Comparison of ENCODE assay signal across 9 cellular contexts in genomic region chr5:39100851-39101396, GRCh38. TPM values are rescaled to one million over a fixed set of nuclear protein-coding genes. Genes with fewer than 3 reads are reported as not detected.
DNase-seq lines count a peak whose midpoint lies in the region; ATAC-seq, FAIRE-seq and TF ChIP-seq lines count a peak whose summit lies in the region.
"Had no signal": no experiment of that assay in that cellular context is flagged by ENCODE, and none has a peak within 500 bp of the region (broad histone marks: within the 10 kb centered on the region; RNA-seq: fewer than 3 reads in every experiment).

No MANE protein-coding gene starts in this region.

- CTCF ChIA-PET in Calu3 (lab: Charles Lee): interaction anchor here (1.7 to 1.8 kb wide), 2 partner anchors 20 to 21 kb away, joined by 5 to 10 read pairs; no protein-coding TSS in a partner anchor
- CTCF ChIA-PET in K562 (lab: Yijun Ruan, JAX; ENCODE audit: low intra/inter-chr PET ratio): no interaction called here

- peak overlapping the region; percentile 60 for H2AFZ ChIP-seq in K562 (ENCODE audit: low read depth, low read length)

- peaks cover 55% of the 10 kb centered on the region for H3K4me1 Mint-ChIP-seq in Calu3 (ENCODE audit: low read depth, unreplicated experiment)
- no peaks in the 10 kb centered on the region for H3K4me1 Mint-ChIP-seq in stimulated activated naive B cell treated with anti-CD40 and anti-IgM and Interleukin-4, amounts not matched to agents 10 μg/mL and 1 μg/mL and 100 μg/mL, for 72 hours

- in situ Hi-C loops in K562 (cut with MboI): no loop called here

- H3K4me1 ChIP-seq in K562 (replicated peaks in 1 of 2; ENCODE audit: control insufficient read depth in 2 of 2, insufficient read depth in 2 of 2, low read length in 2 of 2) (peaks cover 10 to 28% of the 10 kb centered on the region in 2 experiments), mesodermal cell (ENCODE audit: control insufficient read depth, insufficient read depth, low read length, poor library complexity, severe bottlenecking) (peaks cover 23% of the 10 kb centered on the region)

- no peaks in the 10 kb centered on the region for H3K79me2 ChIP-seq in K562 (ENCODE audit: control insufficient read depth, insufficient read depth, low read length)

- H3K9me3 ChIP-seq in K562 (replicated peaks; ENCODE audit: control insufficient read depth, insufficient read depth, low read depth, low read length): no peaks in the 10 kb centered on the region
- H3K9me3 ChIP-seq in mesodermal cell (ENCODE audit: control insufficient read depth, low read length): no peaks in the 10 kb centered on the region

- H3K27ac ChIP-seq in K562 (ENCODE audit: extremely low read depth, low read depth, low read length): peak overlapping the region; percentile 27; the same call in 1 of the 3 replicates
- peak overlapping the region; percentile 68 for H3K27ac ChIP-seq in mesodermal cell (ENCODE audit: low read depth, low read length, severe bottlenecking)

- POLR2A ChIA-PET in K562 (lab: Yijun Ruan, JAX): interaction anchor here (1.1 to 1.3 kb wide), 2 partner anchors 9 to 17 kb away, joined by 5 read pairs; no protein-coding TSS in a partner anchor

- FAIRE-seq in K562 (lab: Jason Lieb, UNC): no peak

- no peaks in the 10 kb centered on the region for H3K36me3 Mint-ChIP-seq in Calu3 (ENCODE audit: insufficient read depth, unreplicated experiment)
- no peaks in the 10 kb centered on the region for H3K36me3 Mint-ChIP-seq in stimulated activated naive B cell treated with anti-CD40 and anti-IgM and Interleukin-4, amounts not matched to agents 10 μg/mL and 1 μg/mL and 100 μg/mL, for 72 hours

- TF ChIP-seq RAD21 in K562 (CRISPR knock-in tag; conservative IDR thresholded peaks at IDR 0.05 in 1 of 2, IDR thresholded peaks at IDR 0.05 in 1 of 2): no peak

- TF ChIP-seq CTCF in Calu3 (IDR thresholded peaks at IDR 0.05; ENCODE audit: unreplicated experiment) (no peak), K562 (IDR thresholded peaks at IDR 0.05 in 2 of 3, conservative IDR thresholded peaks at IDR 0.05 in 1 of 3; ENCODE audit: insufficient read depth in 2 of 3, low read depth in 1 of 3, low read length in 3 of 3) (no peak), GM20000 (IDR thresholded peaks at IDR 0.05; ENCODE audit: extremely low read depth, missing control alignments) (no peak)

- no peak overlapping the region for H3K9ac ChIP-seq in K562 (ENCODE audit: insufficient read depth in 1 of 2, low read depth in 2 of 2, low read length in 2 of 2)

- WGBS in K562 (ENCODE audit: insufficient coverage, low coverage, missing lambda C conversion rate): 48% methylated on average over 7 of the region's 7 CpGs
- 70 to 91% methylated on average over 2 to 4 of the region's 7 CpGs for whole genome bisulfite sequencing in mesodermal cell (ENCODE audit: insufficient coverage in 2 of 2), 2 experiments

- H3K4me3 Mint-ChIP-seq in Calu3 (ENCODE audit: low read depth, unreplicated experiment): no peak overlapping the region
- H3K4me3 Mint-ChIP-seq in stimulated activated naive B cell treated with anti-CD40 and anti-IgM and Interleukin-4, amounts not matched to agents 10 μg/mL and 1 μg/mL and 100 μg/mL, for 72 hours: no peak overlapping the region

- no peaks in the 10 kb centered on the region for H3K9me3 Mint-ChIP-seq in Calu3 (ENCODE audit: low read depth, unreplicated experiment)
- no peaks in the 10 kb centered on the region for H3K9me3 Mint-ChIP-seq in stimulated activated naive B cell treated with anti-CD40 and anti-IgM and Interleukin-4, amounts not matched to agents 10 μg/mL and 1 μg/mL and 100 μg/mL, for 72 hours

- H3K27ac Mint-ChIP-seq in Calu3 (ENCODE audit: unreplicated experiment): peak overlapping the region; percentile 33
- H3K27ac Mint-ChIP-seq in stimulated activated naive B cell treated with anti-CD40 and anti-IgM and Interleukin-4, amounts not matched to agents 10 μg/mL and 1 μg/mL and 100 μg/mL, for 72 hours: no peak overlapping the region

- H3K27me3 ChIP-seq in K562 (ENCODE audit: control insufficient read depth in 2 of 2, insufficient read depth in 2 of 2, low read length in 2 of 2): no peaks in the 10 kb centered on the region

- H3K9me1 ChIP-seq in K562 (ENCODE audit: control insufficient read depth, insufficient read depth, low read length): no peaks in the 10 kb centered on the region

- no peak; the same call in 1 of the 2 replicates for TF ChIP-seq EP300 in K562 (IDR thresholded peaks at IDR 0.05; ENCODE audit: low read length)

- H3K4me2 ChIP-seq in K562 (ENCODE audit: insufficient read depth, low read length): no peak overlapping the region

- TF ChIP-seq POLR2A in K562 (conservative IDR thresholded peaks at IDR 0.05): no peak

- no peaks in the 10 kb centered on the region for H3K27me3 Mint-ChIP-seq in Calu3 (ENCODE audit: unreplicated experiment)
- peaks cover 0 to 5% of the 10 kb centered on the region in 2 donors for H3K27me3 Mint-ChIP-seq in stimulated activated naive B cell treated with anti-CD40 and anti-IgM and Interleukin-4, amounts not matched to agents 10 μg/mL and 1 μg/mL and 100 μg/mL, for 72 hours

- intact Hi-C loops in Calu3 (cut with micrococcal nuclease; ENCODE audit: unreplicated experiment): loop anchor here (2.0 to 10.0 kb wide), 2 partner anchors 24 to 96 kb away; no protein-coding TSS in a partner anchor
- intact Hi-C loops in K562 (cut with micrococcal nuclease): no loop called here

- no peaks in the 10 kb centered on the region for H4K20me1 ChIP-seq in K562 (replicated peaks; ENCODE audit: control insufficient read depth, insufficient read depth, low read length)

- H3K4me3 ChIP-seq in K562 (no peak overlapping the region), mesodermal cell (ENCODE audit: extremely low read depth, insufficient read depth, low read length, poor library complexity, severe bottlenecking) (no peak overlapping the region)

- ATAC-seq in K562: peak; percentile 24
- no peak for ATAC-seq in stimulated activated naive B cell treated with anti-CD40 and anti-IgM and Interleukin-4, amounts not matched to agents 10 μg/mL and 1 μg/mL and 100 μg/mL, for 72 hours (replicated peaks)

- DNase-seq in Calu3 (peak; percentile 65), MV-4-11 (lab: John Stamatoyannopoulos, UW) (peak; percentile 22), K562 (ENCODE audit: extremely low read depth in 1 of 4, low spot score in 3 of 4) (no peak), GM20000 (ENCODE audit: low spot score) (no peak)
- DNase-seq in activated CD4-positive, CD25-positive, alpha-beta regulatory T cell treated with anti-CD3 and anti-CD28 coated beads, Interleukin-2, amount 50 U/mL, for 72 hours: no peak
- DNase-seq in activated CD8-positive, alpha-beta memory T cell treated with anti-CD3 and anti-CD28 coated beads, Interleukin-2, amount 50 U/mL, for 48 hours: no peak
- no peak for DNase-seq in stimulated activated naive B cell treated with anti-CD40 and anti-IgM and Interleukin-4, amounts not matched to agents 10 μg/mL and 1 μg/mL and 100 μg/mL, for 72 hours
- DNase-seq: hippocampal formation had no signal

- H3K36me3 ChIP-seq in K562 (ENCODE audit: control insufficient read depth, insufficient read depth, low read length): no peaks in the 10 kb centered on the region
- H3K36me3 ChIP-seq in mesodermal cell (ENCODE audit: control insufficient read depth, insufficient read depth, low read length): no peaks in the 10 kb centered on the region

- BruUV-seq in Calu3 (replicated peaks; lab: Mats Ljungman, UMichigan) (no TSS peak), K562 (replicated peaks; lab: Mats Ljungman, UMichigan) (no TSS peak)

TF ChIP-seq in K562, 482 proteins besides CTCF, POLR2A, EP300 and RAD21 (continues in another document):
- TF ChIP-seq L3MBTL2 (IDR thresholded peaks at IDR 0.05) (0 out of 2 replicates have a peak, but pooled peaks have one; percentile 37), CBX2 (IDR thresholded peaks at IDR 0.05; ENCODE audit: insufficient read depth, low read length, poor library complexity, severe bottlenecking) (no peak), BACH1 (tag; IDR thresholded peaks at IDR 0.05) (0 out of 2 replicates have a peak, but pooled peaks have one; percentile 64), GABPA (tag; conservative IDR thresholded peaks at IDR 0.05; ENCODE audit: low read depth) (peak; percentile 48), PCBP2 (IDR thresholded peaks at IDR 0.05; ENCODE audit: low read depth, low read length, poor library complexity, severe bottlenecking) (no peak), PTBP1 (IDR thresholded peaks at IDR 0.05; ENCODE audit: low read depth, low read length) (no peak), PRMT5 (CRISPR knock-in tag; IDR thresholded peaks at IDR 0.05) (no peak), MAFG (tag; conservative IDR thresholded peaks at IDR 0.05) (0 out of 2 replicates have a peak, but pooled peaks have one; percentile 10), ZNF717 (CRISPR knock-in tag; IDR thresholded peaks at IDR 0.05) (no peak), ZNF766 (CRISPR knock-in tag; conservative IDR thresholded peaks at IDR 0.05) (0 out of 2 replicates have a peak, but pooled peaks have one; percentile 40), RHOXF2B (CRISPR knock-in tag; conservative IDR thresholded peaks at IDR 0.05) (no peak)

RNA-seq across cellular contexts. Expression of gene RICTOR, which starts 26.7 kb away (rescaled TPM):
- total RNA-seq in Calu3 (2022) (41.1 and 47.1 TPM in 2 replicates), K562 (2014; rRNA removed) (18.1 and 22.6 TPM in 2 replicates), K562 (2014; rRNA removed; fragmentation: Illumina TruSeq; extraction: Trizol) (37.6 and 47.4 TPM in 2 replicates), K562 (2015; rRNA removed; fragmentation: Illumina TruSeq; extraction: Trizol) (32.3 and 35.2 TPM in 2 replicates), K562 (2021) (41.0 and 43.2 TPM in 2 replicates)
- total RNA-seq in K562 (2011; cell fraction: chromatin; rRNA removed; ENCODE audit: low replicate concordance): 131 and 332 TPM in 2 replicates
- total RNA-seq in K562 (2011; cell fraction: nucleolus; rRNA removed): 38.0 and 56.7 TPM in 2 replicates
- total RNA-seq in K562 (2011; cell fraction: nucleoplasm; rRNA removed): 86.9 and 126 TPM in 2 replicates
- polyA plus RNA-seq in K562 (2011; rRNA removed) (31.7 and 46.6 TPM in 2 replicates), K562 (2014; fragmentation: Illumina TruSeq; extraction: Trizol) (18.8 and 19.7 TPM in 2 replicates), K562 (2014; fragmentation: Nextera tagmentation; extraction: Ambion mirVana) (10 to 100 TPM; 13.9 to 15.9 TPM), K562 (2014; rRNA removed) (14.2 and 17.0 TPM in 2 replicates)
- 9.1 and 16.2 TPM in 2 replicates for polyA plus RNA-seq in K562 (2011; cell fraction: cytosol; rRNA removed)
- polyA plus RNA-seq in K562 (2011; cell fraction: nucleus; rRNA removed): 58.1 and 62.5 TPM in 2 replicates
- 11.7 and 13.1 TPM in 2 replicates for polyA plus RNA-seq in K562 (2012)
- 205 and 242 TPM in 2 replicates for polyA minus RNA-seq in K562 (2011; rRNA and poly(A)+ RNA removed)
- 41.3 and 55.6 TPM in 2 replicates for polyA minus RNA-seq in K562 (2011; cell fraction: cytosol; rRNA and poly(A)+ RNA removed)
- polyA minus RNA-seq in K562 (2011; cell fraction: nucleus; rRNA and poly(A)+ RNA removed): 123 and 176 TPM in 2 replicates
- polyA plus RNA-seq in mesodermal cell (2013, experiment 1 of 2): 17.0 TPM
- 16.4 TPM for polyA plus RNA-seq in mesodermal cell (2013, experiment 2 of 2)

Comparison
In these comparisons a context has a peak if more than half of its experiments do, and no peak if none do; other contexts are left out.
1. DNase-seq: peak in Calu3 (single experiment) and MV-4-11 (single experiment); none in K562 (0 of 4), activated CD4-positive, CD25-positive, alpha-beta regulatory T cell treated with anti-CD3 and anti-CD28 coated beads, Interleukin-2, amount 50 U/mL, for 72 hours (single experiment), activated CD8-positive, alpha-beta memory T cell treated with anti-CD3 and anti-CD28 coated beads, Interleukin-2, amount 50 U/mL, for 48 hours (single experiment), stimulated activated naive B cell treated with anti-CD40 and anti-IgM and Interleukin-4, amounts not matched to agents 10 μg/mL and 1 μg/mL and 100 μg/mL, for 72 hours (single experiment) and GM20000 (single experiment).